In the genomic region with DNA sequence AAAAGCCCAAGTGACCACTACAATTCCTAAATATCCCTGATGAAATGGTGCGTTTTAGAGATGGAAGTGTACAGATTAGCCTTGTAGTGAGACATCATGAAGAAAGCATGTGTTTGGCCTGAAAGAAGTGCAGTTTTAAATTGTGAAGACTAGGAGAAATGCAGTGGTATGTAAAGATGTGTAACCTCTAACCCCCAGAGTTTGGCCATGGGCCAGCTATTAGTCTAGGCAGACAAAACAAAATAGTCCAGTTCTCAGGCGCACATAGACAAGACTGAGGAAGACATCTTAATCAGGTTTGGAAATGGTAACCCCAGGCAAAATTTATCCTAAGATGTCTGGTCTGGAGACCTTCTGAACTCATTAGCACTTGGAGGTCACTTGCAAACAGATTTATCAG, we compare ENCODE assay signal across 26 cellular contexts. TPM values are rescaled to one million over a fixed set of nuclear protein-coding genes. Genes with fewer than 3 reads are reported as not detected.
DNase-seq lines count a peak whose midpoint lies in the region; ATAC-seq and TF ChIP-seq lines count a peak whose summit lies in the region.
"Had no signal": no experiment of that assay in that cellular context is flagged by ENCODE, and none has a peak within 500 bp of the region (broad histone marks: within the 10 kb centered on the region; RNA-seq: fewer than 3 reads in every experiment).

No MANE protein-coding gene starts in this region.

- no peaks in the 10 kb centered on the region for H3K79me2 ChIP-seq in DND-41 (ENCODE audit: insufficient read depth, low read length)

- 91 to 92% methylated on average over 2 of the region's 2 CpGs for WGBS in lower leg skin, 2 donors

- DNase-seq in DND-41 (no peak), HFFc6 (no peak), fibroblast of villous mesenchyme (ENCODE audit: low read depth) (peak; percentile 36), NCI-H1930 (lab: John Stamatoyannopoulos, UW) (no peak), lower leg skin (ENCODE audit: low spot score in 2 of 2) (no peak)
- DNase-seq: DMS79, KG1, NCI-H1105, NCI-H146, NCI-H2029 treated with DMSO at 0.1 percent for 48 hours, NCI-H2171, NCI-H345, NCI-H524, NCI-H774, Peyer's patch had no signal

- no peak for TF ChIP-seq CTCF in DND-41 (IDR thresholded peaks at IDR 0.05; ENCODE audit: borderline replicate concordance, extremely low read depth, low read length, poor library complexity, severe bottlenecking)
- TF ChIP-seq CTCF in HFFc6 (IDR thresholded peaks at IDR 0.05) = no peak
- no peak for TF ChIP-seq CTCF in fibroblast of villous mesenchyme (IDR thresholded peaks at IDR 0.05; ENCODE audit: insufficient read depth, low read depth, low read length)
- no peak for TF ChIP-seq CTCF in lower leg skin (IDR thresholded peaks at IDR 0.05)

- peaks cover 9% of the 10 kb centered on the region; the same call in 1 of the 2 replicates for H3K36me3 ChIP-seq in DND-41 (ENCODE audit: insufficient read depth, low read length)
- H3K36me3 ChIP-seq: HAP-1, Peyer's patch had no signal

- peaks cover 14% of the 10 kb centered on the region for H3K36me3 Mint-ChIP-seq in HFFc6 (ENCODE audit: low read depth)

- H3K9ac ChIP-seq in DND-41 (ENCODE audit: low read depth, low read length) = no peak overlapping the region

- H3K4me2 ChIP-seq in DND-41 (ENCODE audit: insufficient read depth, low read length) = no peak overlapping the region
- H3K4me2 ChIP-seq: A549, GM23338 had no signal

- TF ChIP-seq POLR2A in lower leg skin (IDR thresholded peaks at IDR 0.05) = no peak

- no peaks in the 10 kb centered on the region for H3K9me3 Mint-ChIP-seq in HFFc6
- H3K9me3 Mint-ChIP-seq: GM23338 had no signal

- no peaks in the 10 kb centered on the region for H3K27me3 Mint-ChIP-seq in HFFc6 (ENCODE audit: insufficient read depth)
- H3K27me3 Mint-ChIP-seq: B cell had no signal

- peak overlapping the region; percentile 85; the same call in 1 of the 2 replicates for H3K4me3 Mint-ChIP-seq in HFFc6
- H3K4me3 Mint-ChIP-seq: B cell, CD14-positive monocyte, GM23338 had no signal

- H3K4me3 ChIP-seq in DND-41 (ENCODE audit: low read depth in 1 of 2, low read length in 2 of 2) = no peak overlapping the region
- no peak overlapping the region for H3K4me3 ChIP-seq in fibroblast of villous mesenchyme (ENCODE audit: low read depth, low read length)
- H3K4me3 ChIP-seq in lower leg skin (ENCODE audit: low read depth, poor library complexity, severe bottlenecking) = no peak overlapping the region
- H3K4me3 ChIP-seq: A549, GM12878, GM23338, HAP-1, Peyer's patch had no signal

- H3K4me1 ChIP-seq in DND-41 (ENCODE audit: insufficient read depth, low read length) = peaks cover 13% of the 10 kb centered on the region
- H3K4me1 ChIP-seq: Peyer's patch had no signal

- H3K27ac Mint-ChIP-seq in HFFc6 = peak overlapping the region; percentile 77; the same call in 1 of the 2 replicates
- H3K27ac Mint-ChIP-seq: B cell, GM23338 had no signal

- no peak overlapping the region for H3K27ac ChIP-seq in DND-41 (ENCODE audit: low read length)
- H3K27ac ChIP-seq: A549, HL-60, Peyer's patch had no signal

- no peaks in the 10 kb centered on the region for H3K9me3 ChIP-seq in DND-41 (ENCODE audit: insufficient read depth, low read length, severe bottlenecking)
- H3K9me3 ChIP-seq: A549, HAP-1, Peyer's patch had no signal

- peak overlapping the region; percentile 21; the same call in 1 of the 2 replicates for H2AFZ ChIP-seq in DND-41 (ENCODE audit: low read depth, low read length)
- H2AFZ ChIP-seq: GM23338 had no signal

- intact Hi-C loops in lower leg skin (cut with DNase I; ENCODE audit: low total_unique reads) = no loop called here

- H3K27me3 ChIP-seq in DND-41 (ENCODE audit: insufficient read depth, low read length, poor library complexity) = no peaks in the 10 kb centered on the region
- H3K27me3 ChIP-seq: Peyer's patch had no signal

- peaks cover 53% of the 10 kb centered on the region for H3K4me1 Mint-ChIP-seq in HFFc6 (ENCODE audit: low read depth)

- no peaks in the 10 kb centered on the region for H4K20me1 ChIP-seq in DND-41 (ENCODE audit: insufficient read depth, low read length)

- ATAC-seq in DND-41 (ENCODE audit: insufficient read depth, low read depth) (no peak), GM21786 (IDR thresholded peaks at IDR 0.05; ENCODE audit: unreplicated experiment) (no peak)
- ATAC-seq: A549, GM12878, GM23338, SK-N-SH treated with all-trans-retinoic acid at 6 μM for 48 hours had no signal

RNA-seq across cellular contexts. Expression of a gene that starts 23.4 kb away (rescaled TPM):
- 10 to 100 TPM; 50.5 to 69.0 (median 60.8) TPM for total RNA-seq in HFFc6 (2021; fragmentation: NEBNext Ultra II Directional; extraction: Animal tissue kit (Norgen Biotek cat#: 25700))
- 11.0 and 15.5 TPM in 2 replicates for total RNA-seq in fibroblast of villous mesenchyme
- total RNA-seq in lower leg skin = 10 to 100 TPM; 12.1 to 23.2 (median 21.0) TPM

RNA-seq across cellular contexts. Expression of a gene that starts 23.6 kb away (rescaled TPM):
- under 1 TPM; 0.38 to 0.83 (median 0.64) TPM for total RNA-seq in HFFc6 (2021; fragmentation: NEBNext Ultra II Directional; extraction: Animal tissue kit (Norgen Biotek cat#: 25700))
- total RNA-seq in fibroblast of villous mesenchyme = 0.32 and 0.86 TPM in 2 replicates
- under 1 TPM in 2 of 4 donors, not detected in 2; 0.49 to 0.62 TPM for total RNA-seq in lower leg skin

RNA-seq across cellular contexts. Expression of a gene that starts 34.1 kb away (rescaled TPM):
- total RNA-seq in HFFc6 (2021; fragmentation: NEBNext Ultra II Directional; extraction: Animal tissue kit (Norgen Biotek cat#: 25700)) = under 1 TPM; 0.07 to 0.26 (median 0.13) TPM
- total RNA-seq in fibroblast of villous mesenchyme (under 0.01 and 0.32 TPM in 2 replicates), lower leg skin (under 1 TPM in 1 of 4 donors, not detected in 3; 0.34 TPM)
- total RNA-seq: B cell, GM12878, GM23338, HT-29, OCI-LY7, Peyer's patch had no signal
